8 cellular contexts compared by ENCODE assay signal in genomic region chr14:64549805-64550538, GRCh38. TPM values are rescaled to one million over a fixed set of nuclear protein-coding genes. Genes with fewer than 3 reads are reported as not detected.
DNase-seq lines count a peak whose midpoint lies in the region; TF ChIP-seq lines count a peak whose summit lies in the region.

Gene PPP1R36 (plus strand): TSS chr14:64549961. CDS start chr14:64549998, 37 bp downstream.

- no peaks in the 10 kb centered on the region for H3K79me1 ChIP-seq in H9 (ENCODE audit: insufficient read depth, low read depth, low read length, poor library complexity, severe bottlenecking)

- no peak within 1 kb of the TSS for H4K5ac ChIP-seq in H9 (ENCODE audit: insufficient read length, low read depth, low read length)

- H3K4me3 ChIP-seq in OCI-LY1 (ENCODE audit: low read depth, low read length, poor library complexity, severe bottlenecking), result peak within 1 kb of the TSS; percentile 48

- H3K4me1 ChIP-seq in H9 (ENCODE audit: insufficient read depth, low read length) (no peaks in the 10 kb centered on the region), OCI-LY1 (ENCODE audit: insufficient read depth, low read length, severe bottlenecking) (peaks cover 14% of the 10 kb centered on the region)

- H4K20me1 ChIP-seq in H9 (ENCODE audit: control insufficient read depth, insufficient read depth, insufficient read length) (no peaks in the 10 kb centered on the region), OCI-LY1 (ENCODE audit: insufficient read depth, low read length) (no peaks in the 10 kb centered on the region)

- no peaks in the 10 kb centered on the region for H3K9me3 ChIP-seq in H9 (ENCODE audit: control insufficient read depth, low read depth, low read length)
- H3K9me3 ChIP-seq in OCI-LY1 (ENCODE audit: low read length), result no peaks in the 10 kb centered on the region

- H2AFZ ChIP-seq in H9 (ENCODE audit: low read length), result no peak within 1 kb of the TSS
- H2AFZ ChIP-seq in OCI-LY1 (ENCODE audit: low read length), result no peak within 1 kb of the TSS

- H3K36me3 Mint-ChIP-seq in H9 (ENCODE audit: insufficient read depth in 1 of 3, low read depth in 3 of 3) (no peaks in the 10 kb centered on the region), brain (no peaks in the 10 kb centered on the region)

- no peak within 1 kb of the TSS for H2AK5ac ChIP-seq in H9 (ENCODE audit: insufficient read length, low read length)

- peaks cover 2% of the 10 kb centered on the region for H3K23me2 ChIP-seq in H9 (ENCODE audit: insufficient read length, low read depth, low read length, poor library complexity, severe bottlenecking)

- no peak within 1 kb of the TSS for H2BK120ac ChIP-seq in H9 (ENCODE audit: low read depth, low read length, poor library complexity, severe bottlenecking)

- peaks cover 17 to 25% of the 10 kb centered on the region in 2 experiments for H3K4me1 Mint-ChIP-seq in H9
- peaks cover 14% of the 10 kb centered on the region for H3K4me1 Mint-ChIP-seq in brain

- no peak within 1 kb of the TSS for H2BK5ac ChIP-seq in H9 (ENCODE audit: insufficient read length, low read length)

- no peak within 1 kb of the TSS for H3K23ac ChIP-seq in H9 (ENCODE audit: insufficient read length, low read depth, low read length)

- no peak within 1 kb of the TSS for H2BK15ac ChIP-seq in H9 (ENCODE audit: low read depth, low read length)

- no CpG with 5 or more reads among the region's 50 CpGs for WGBS in H9 (ENCODE audit: extremely low coverage, insufficient read length, low lambda C conversion rate)

- H3T11ph ChIP-seq in H9 (ENCODE audit: low read length), result no peak within 1 kb of the TSS

- H3K56ac ChIP-seq in H9 (ENCODE audit: insufficient read length, low read depth, low read length), result no peak within 1 kb of the TSS

- H3K9ac ChIP-seq in H9 (ENCODE audit: extremely low read depth, insufficient read length, low read length) (no peak within 1 kb of the TSS), OCI-LY1 (ENCODE audit: low read length) (no peak within 1 kb of the TSS; the same call in 1 of the 2 replicates)

- H3K79me2 ChIP-seq in H9 (ENCODE audit: insufficient read depth, low read length) (no peaks in the 10 kb centered on the region), OCI-LY1 (ENCODE audit: insufficient read depth, low read length) (no peaks in the 10 kb centered on the region)

- H3K4me3 Mint-ChIP-seq in H9 (peak within 1 kb of the TSS; percentile 56 to 74), brain (peak within 1 kb of the TSS; percentile 63 to 78 (median 70))

- DNase-seq in AG20443 (ENCODE audit: low spot score) (peak; percentile 81), H9 (peak; percentile 42), left kidney (ENCODE audit: low read depth, low spot score) (peak; percentile 68), cerebellar cortex (ENCODE audit: low spot score) (no peak), NCI-H1048 (lab: John Stamatoyannopoulos, UW) (no peak)
- peak; percentile 10 for DNase-seq in stimulated activated CD8-positive, alpha-beta memory T cell treated with anti-CD3 and anti-CD28 coated beads, Interleukin-12 subunit alpha, Interleukin-12 subunit beta, amount 100 ng/mL, for 4 hours (ENCODE audit: low read depth)

- H3K27ac ChIP-seq in H9 (ENCODE audit: insufficient read length, low read depth, low read length) (no peak within 1 kb of the TSS), OCI-LY1 (ENCODE audit: low read depth, low read length, poor library complexity, severe bottlenecking) (no peak within 1 kb of the TSS)

- H3F3A ChIP-seq in OCI-LY1 (ENCODE audit: insufficient read depth, low read length), result no peaks in the 10 kb centered on the region

- peak within 1 kb of the TSS in 1 of 3 experiments; percentile 36; a peak in 2 of 7 replicates for H3K27ac Mint-ChIP-seq in H9
- H3K27ac Mint-ChIP-seq in brain, result no peak within 1 kb of the TSS

- no peak within 1 kb of the TSS for H2BK12ac ChIP-seq in H9 (ENCODE audit: insufficient read length, low read depth, low read length)

- H3K27me3 ChIP-seq in H9 (ENCODE audit: insufficient read depth, low read length) (no peaks in the 10 kb centered on the region; the same call in 1 of the 2 replicates), OCI-LY1 (ENCODE audit: insufficient read depth, low read length) (no peaks in the 10 kb centered on the region)

- H4K8ac ChIP-seq in H9 (replicated peaks; ENCODE audit: insufficient read length, low read depth, low read length), result no peak within 1 kb of the TSS

- H2BK20ac ChIP-seq in H9 (ENCODE audit: low read depth, low read length, poor library complexity, severe bottlenecking), result no peak within 1 kb of the TSS

- H4K91ac ChIP-seq in H9 (ENCODE audit: insufficient read length, low read depth, low read length), result no peak within 1 kb of the TSS

- H3K9me3 Mint-ChIP-seq in H9 (no peaks in the 10 kb centered on the region), brain (no peaks in the 10 kb centered on the region)

- H3K4me2 ChIP-seq in H9 (ENCODE audit: insufficient read depth, insufficient read length, low read length), result peak within 1 kb of the TSS; percentile 43
- H3K4me2 ChIP-seq in OCI-LY1 (ENCODE audit: low read length), result peak within 1 kb of the TSS; percentile 60

- H3K9me2 ChIP-seq in OCI-LY1 (ENCODE audit: low read depth, low read length), result no peaks in the 10 kb centered on the region

- H3K36me3 ChIP-seq in OCI-LY1 (ENCODE audit: insufficient read depth, low read length), result no peaks in the 10 kb centered on the region

- no peak for TF ChIP-seq CTCF in H9 (conservative IDR thresholded peaks at IDR 0.05)
- TF ChIP-seq CTCF in OCI-LY1 (IDR thresholded peaks at IDR 0.05; ENCODE audit: low read length), result no peak
- no peak for TF ChIP-seq CTCF in brain (conservative IDR thresholded peaks at IDR 0.05)

- no peak within 1 kb of the TSS for H3K18ac ChIP-seq in H9 (ENCODE audit: insufficient read length, low read depth, low read length)

- no peak within 1 kb of the TSS for H3K14ac ChIP-seq in H9 (ENCODE audit: insufficient read depth, low read length)

- no peak within 1 kb of the TSS for H3K4ac ChIP-seq in H9 (ENCODE audit: low read depth, low read length)

- H3K27me3 Mint-ChIP-seq in H9 (ENCODE audit: low read depth), result peaks cover 15% of the 10 kb centered on the region
- H3K27me3 Mint-ChIP-seq in brain, result peaks cover 36% of the 10 kb centered on the region

RNA-seq across cellular contexts. Expression of gene PPP1R36, which starts in this region (rescaled TPM):
- total RNA-seq in H9 (2021), result 0.50 and 0.66 TPM in 2 replicates
- polyA plus RNA-seq in brain (ENCODE audit: insufficient read depth, low read depth, low replicate concordance), result 0.31 TPM

Comparison
In these comparisons a context has a peak if more than half of its experiments do, and no peak if none do; other contexts are left out.
1. Peak in DNase-seq and H3K4me2 ChIP-seq in H9; RNA of the gene not detected or under 1 TPM.
2. DNase-seq: peak in AG20443 (single experiment), left kidney (single experiment) and stimulated activated CD8-positive, alpha-beta memory T cell treated with anti-CD3 and anti-CD28 coated beads, Interleukin-12 subunit alpha, Interleukin-12 subunit beta, amount 100 ng/mL, for 4 hours (single experiment); none in cerebellar cortex (single experiment) and NCI-H1048 (single experiment).